Comparison of ENCODE assay signal across 9 cellular contexts in genomic region chr9:114163517-114163924, GRCh38. TPM values are rescaled to one million over a fixed set of nuclear protein-coding genes. Genes with fewer than 3 reads are reported as not detected.
A peak's percentile ranks its signal among the peaks of the same experiment; 100 is the strongest.
DNase-seq lines count a peak whose midpoint lies in the region; FAIRE-seq and TF ChIP-seq lines count a peak whose summit lies in the region.
"Had no signal": no experiment of that assay in that cellular context is flagged by ENCODE, and none has a peak within 500 bp of the region (broad histone marks: within the 10 kb centered on the region; RNA-seq: fewer than 3 reads in every experiment).

No MANE protein-coding gene starts in this region.

- H3K9me3 ChIP-seq in astrocyte (ENCODE audit: insufficient read depth, low read depth, low read length) (no peaks in the 10 kb centered on the region), stomach (no peaks in the 10 kb centered on the region)

- H3K4me1 ChIP-seq in astrocyte (ENCODE audit: insufficient read depth, low read length), result peaks cover 12% of the 10 kb centered on the region
- H3K4me1 ChIP-seq in stomach, result peaks cover 5 to 22% (median 12%) of the 10 kb centered on the region in 4 donors

- H3K9me3 Mint-ChIP-seq in astrocyte (ENCODE audit: unreplicated experiment), result no peaks in the 10 kb centered on the region

- H3K4me3 Mint-ChIP-seq in astrocyte (ENCODE audit: unreplicated experiment), result peak overlapping the region; percentile 45

- no peak overlapping the region for H2AFZ ChIP-seq in astrocyte (ENCODE audit: low read depth, low read length)

- WGBS in stomach, 5 donors, result 7 to 18% (median 13%) methylated on average over 13 of the region's 13 CpGs
- 10 to 11% methylated on average over 13 of the region's 13 CpGs for WGBS in lower leg skin, 2 donors

- peaks cover 22% of the 10 kb centered on the region for H3K36me3 Mint-ChIP-seq in astrocyte (ENCODE audit: low read depth, unreplicated experiment)

- TF ChIP-seq POLR2A in stomach (IDR thresholded peaks at IDR 0.05) (no peak), lower leg skin (IDR thresholded peaks at IDR 0.05) (no peak)

- peak overlapping the region; percentile 16 for H3K9ac ChIP-seq in astrocyte (ENCODE audit: low read length)

- H3K27me3 Mint-ChIP-seq in astrocyte (ENCODE audit: low read depth, unreplicated experiment), result no peaks in the 10 kb centered on the region

- peaks cover 55% of the 10 kb centered on the region for H3K79me2 ChIP-seq in astrocyte (ENCODE audit: insufficient read depth, low read length)

- no peaks in the 10 kb centered on the region for H3K27me3 ChIP-seq in astrocyte (ENCODE audit: insufficient read depth, low read length)
- H3K27me3 ChIP-seq in stomach, result no peaks in the 10 kb centered on the region

- H3K27ac Mint-ChIP-seq in astrocyte (ENCODE audit: unreplicated experiment), result no peak overlapping the region

- FAIRE-seq in astrocyte (lab: Jason Lieb, UNC) (no peak), islet of Langerhans (lab: Jason Lieb, UNC) (peak; percentile 86)
- FAIRE-seq: GM18507 had no signal

- H3K4me3 ChIP-seq in astrocyte (ENCODE audit: insufficient read depth, low read depth, low read length) (peak overlapping the region; percentile 0), stomach (peak overlapping the region; percentile 5 to 22 (median 16)), lower leg skin (ENCODE audit: low read depth, poor library complexity, severe bottlenecking) (no peak overlapping the region)

- H4K20me1 ChIP-seq in astrocyte (ENCODE audit: insufficient read depth, low read length), result peaks cover 79% of the 10 kb centered on the region

- TF ChIP-seq CTCF in astrocyte (IDR thresholded peaks at IDR 0.05; ENCODE audit: insufficient read depth, low read depth, low read length) (no peak), stomach (IDR thresholded peaks at IDR 0.05) (no peak), lower leg skin (IDR thresholded peaks at IDR 0.05) (no peak)

- H3K27ac ChIP-seq in astrocyte (ENCODE audit: low read depth, low read length), result peak overlapping the region; percentile 28
- peak overlapping the region in 3 of 5 donors; percentile 1 to 66 (median 50) for H3K27ac ChIP-seq in stomach

- intact Hi-C loops in stomach (cut with DNase I; ENCODE audit: low total_unique reads) (loop anchor here (10.0 kb wide), 1 partner anchor 111 kb away; no protein-coding TSS in a partner anchor), lower leg skin (cut with DNase I; ENCODE audit: low total_unique reads) (no loop called here)

- DNase-seq in HPDE6-E6E7 (ENCODE audit: extremely low spot score) (peak; percentile 48), astrocyte (ENCODE audit: low read depth) (peak; percentile 67), stomach (peak; percentile 46), NCI-H1105 (lab: John Stamatoyannopoulos, UW) (no peak), lower leg skin (ENCODE audit: low spot score in 2 of 2) (no peak), cerebellar cortex (ENCODE audit: low spot score) (no peak)
- no peak for DNase-seq in activated CD4-positive, alpha-beta T cell treated with anti-CD3 and anti-CD28 coated beads for 4 hours

- peaks cover 32% of the 10 kb centered on the region for H3K4me1 Mint-ChIP-seq in astrocyte (ENCODE audit: low read depth, unreplicated experiment)

- peak overlapping the region; percentile 73 for H3K4me2 ChIP-seq in astrocyte (ENCODE audit: low read length)

- TF ChIP-seq EP300 in stomach (IDR thresholded peaks at IDR 0.05), result no peak

- H3K36me3 ChIP-seq in astrocyte (ENCODE audit: insufficient read depth, low read length) (no peaks in the 10 kb centered on the region), stomach (peaks cover 0 to 10% (median 3%) of the 10 kb centered on the region in 4 donors)

RNA-seq across cellular contexts. Expression of gene COL27A1, which starts 8.2 kb away (rescaled TPM):
- total RNA-seq in astrocyte, result 27.6 and 31.2 TPM in 2 replicates
- total RNA-seq in stomach, result 10 to 100 TPM in 3 of 5 donors, 1 to 10 TPM in 2; 2.9 to 26.3 (median 21.1) TPM
- polyA plus RNA-seq in stomach, result 1 to 10 TPM; 3.4 to 7.1 (median 5.6) TPM
- total RNA-seq in lower leg skin, result 10 to 100 TPM in 3 of 4 donors, 1 to 10 TPM in 1; 9.4 to 16.1 (median 12.3) TPM

Comparison
In these comparisons a context has a peak if more than half of its experiments do, and no peak if none do; other contexts are left out.
1. DNase-seq: peak in HPDE6-E6E7 (single experiment), astrocyte (single experiment) and stomach (single experiment); none in NCI-H1105 (single experiment), lower leg skin (0 of 2), activated CD4-positive, alpha-beta T cell treated with anti-CD3 and anti-CD28 coated beads for 4 hours (0 of 2) and cerebellar cortex (single experiment).